8 cellular contexts compared by ENCODE assay signal in genomic region chr3:137946341-137946973, GRCh38.
DNase-seq lines count a peak whose midpoint lies in the region; ATAC-seq and TF ChIP-seq lines count a peak whose summit lies in the region.

No MANE protein-coding gene starts in this region.

- peak; percentile 75 for ATAC-seq in GM18861 (IDR thresholded peaks at IDR 0.05; ENCODE audit: unreplicated experiment)
- no peak for ATAC-seq in GM21737 (IDR thresholded peaks at IDR 0.05; ENCODE audit: unreplicated experiment)

- H3K9me3 ChIP-seq in AG04450 (ENCODE audit: control insufficient read depth, insufficient read depth, low read length) (no peaks in the 10 kb centered on the region), Peyer's patch (no peaks in the 10 kb centered on the region)

- no peak for TF ChIP-seq POLR2A in Peyer's patch (IDR thresholded peaks at IDR 0.05)

- DNase-seq in AG04450 (ENCODE audit: low read depth, low spot score) (peak; percentile 24), Peyer's patch (peak in 2 of 3 donors; percentile 17 to 57), globus pallidus (ENCODE audit: low spot score) (peak; percentile 48), pulmonary artery endothelial cell (ENCODE audit: low read depth, low spot score) (peak; percentile 33)
- peak; percentile 7 for DNase-seq in activated T-helper 1 cell treated with anti-CD3 and anti-CD28 coated beads, Interleukin-12 subunit alpha, Interleukin-12 subunit beta, Interleukin-2, Interleukin-4 antibody, amounts not matched to agents 30 ng/mL and 10 ng/mL and 1 ng/mL, durations not matched to agents 14 hours and 24 hours and 36 hours (ENCODE audit: low spot score)

- H3K27ac Mint-ChIP-seq in activated T-helper 1 cell treated with anti-CD3 and anti-CD28 coated beads, Interleukin-12 subunit alpha, Interleukin-12 subunit beta, Interleukin-2, Interleukin-4 antibody, amounts not matched to agents 30 ng/mL and 10 ng/mL and 1 ng/mL, durations not matched to agents 14 hours and 24 hours and 36 hours: no peak overlapping the region

- POLR2A ChIA-PET in AG04450 (lab: Yijun Ruan, JAX): no interaction called here

- H3K27ac ChIP-seq in AG04450 (ENCODE audit: low read depth, low read length) (no peak overlapping the region), Peyer's patch (no peak overlapping the region)

- no peak overlapping the region for H3K4me3 Mint-ChIP-seq in activated T-helper 1 cell treated with anti-CD3 and anti-CD28 coated beads, Interleukin-12 subunit alpha, Interleukin-12 subunit beta, Interleukin-2, Interleukin-4 antibody, amounts not matched to agents 30 ng/mL and 10 ng/mL and 1 ng/mL, durations not matched to agents 14 hours and 24 hours and 36 hours

- H3K27me3 ChIP-seq in AG04450 (ENCODE audit: control insufficient read depth, insufficient read depth, low read length) (no peaks in the 10 kb centered on the region), Peyer's patch (no peaks in the 10 kb centered on the region)

- no peaks in the 10 kb centered on the region for H3K4me1 ChIP-seq in Peyer's patch

- CTCF ChIA-PET in AG04450 (lab: Charles Lee): interaction anchor here (0.8 to 6.9 kb wide), 18 partner anchors 12 to 916 kb away, joined by 3 to 57 read pairs (median 5); no protein-coding TSS in a partner anchor

- H3K9me3 Mint-ChIP-seq in activated T-helper 1 cell treated with anti-CD3 and anti-CD28 coated beads, Interleukin-12 subunit alpha, Interleukin-12 subunit beta, Interleukin-2, Interleukin-4 antibody, amounts not matched to agents 30 ng/mL and 10 ng/mL and 1 ng/mL, durations not matched to agents 14 hours and 24 hours and 36 hours: no peaks in the 10 kb centered on the region

- no peaks in the 10 kb centered on the region for H3K36me3 Mint-ChIP-seq in activated T-helper 1 cell treated with anti-CD3 and anti-CD28 coated beads, Interleukin-12 subunit alpha, Interleukin-12 subunit beta, Interleukin-2, Interleukin-4 antibody, amounts not matched to agents 30 ng/mL and 10 ng/mL and 1 ng/mL, durations not matched to agents 14 hours and 24 hours and 36 hours (ENCODE audit: low read depth)

- peaks cover 5% of the 10 kb centered on the region for H3K4me1 Mint-ChIP-seq in activated T-helper 1 cell treated with anti-CD3 and anti-CD28 coated beads, Interleukin-12 subunit alpha, Interleukin-12 subunit beta, Interleukin-2, Interleukin-4 antibody, amounts not matched to agents 30 ng/mL and 10 ng/mL and 1 ng/mL, durations not matched to agents 14 hours and 24 hours and 36 hours (ENCODE audit: low read depth)

- peaks cover 12% of the 10 kb centered on the region for H3K27me3 Mint-ChIP-seq in activated T-helper 1 cell treated with anti-CD3 and anti-CD28 coated beads, Interleukin-12 subunit alpha, Interleukin-12 subunit beta, Interleukin-2, Interleukin-4 antibody, amounts not matched to agents 30 ng/mL and 10 ng/mL and 1 ng/mL, durations not matched to agents 14 hours and 24 hours and 36 hours (ENCODE audit: insufficient read depth)

- peak; percentile 74 for TF ChIP-seq CTCF in AG04450 (IDR thresholded peaks at IDR 0.05; ENCODE audit: low read depth, low read length)
- TF ChIP-seq CTCF in LNCAP (IDR thresholded peaks at IDR 0.05): peak; percentile 81
- TF ChIP-seq CTCF in Peyer's patch (IDR thresholded peaks at IDR 0.05): peak in 4 of 6 experiments; percentile 48 to 60 (median 54)

- H3K4me3 ChIP-seq in AG04450 (ENCODE audit: low read depth, low read length): no peak overlapping the region
- no peak overlapping the region for H3K4me3 ChIP-seq in Peyer's patch

- no peaks in the 10 kb centered on the region for H3K36me3 ChIP-seq in Peyer's patch

- intact Hi-C loops in activated T-helper 1 cell treated with anti-CD3 and anti-CD28 coated beads, Interleukin-12 subunit alpha, Interleukin-12 subunit beta, Interleukin-2, Interleukin-4 antibody, amounts not matched to agents 30 ng/mL and 10 ng/mL and 1 ng/mL, durations not matched to agents 14 hours and 24 hours and 36 hours (cut with micrococcal nuclease): loop anchor here (1.0 to 10.0 kb wide), 3 partner anchors 841 to 1872 kb away; no protein-coding TSS in a partner anchor
